8 cellular contexts compared by ENCODE assay signal in the genomic region with DNA sequence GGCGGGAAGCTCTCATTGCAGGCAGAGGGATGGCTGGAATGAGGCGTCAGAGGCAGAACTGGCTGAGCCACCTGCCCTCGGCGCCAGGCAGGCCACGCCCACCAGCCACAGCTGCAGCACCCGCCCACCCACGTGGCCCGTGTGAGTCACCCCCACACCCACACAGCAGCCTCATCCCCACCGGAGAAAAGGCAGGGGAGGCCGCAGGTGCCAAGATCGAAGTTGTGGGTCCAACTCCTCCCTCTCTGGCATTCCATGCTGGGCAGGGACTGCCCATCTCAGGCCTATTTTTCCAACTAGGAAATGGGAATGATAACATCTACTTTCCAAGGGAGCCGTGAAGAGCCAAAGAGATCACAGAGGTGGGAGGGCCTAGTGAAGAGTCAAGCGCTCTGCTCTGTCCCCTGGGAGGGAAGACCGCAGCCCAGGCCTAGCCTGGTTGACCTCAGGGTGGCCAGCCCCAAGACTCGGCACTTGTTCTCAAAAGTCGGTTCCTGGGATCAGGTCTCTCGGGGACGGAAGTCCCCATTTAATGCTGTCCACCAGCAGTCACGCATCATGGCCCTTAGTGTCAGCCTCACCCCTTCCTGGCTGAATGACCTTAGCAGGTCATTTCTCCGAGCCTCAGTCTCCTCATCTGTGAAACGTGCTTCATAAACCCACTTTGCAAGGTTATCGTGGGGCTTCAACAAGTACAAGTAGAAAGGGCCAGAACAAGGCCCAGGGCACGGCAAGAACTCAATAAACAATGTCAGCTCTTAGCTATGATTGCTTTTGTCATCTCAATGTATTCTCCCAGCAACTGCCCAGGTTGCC. TPM values are rescaled to one million over a fixed set of nuclear protein-coding genes. Genes with fewer than 3 reads are reported as not detected.
DNase-seq lines count a peak whose midpoint lies in the region; ATAC-seq, FAIRE-seq and TF ChIP-seq lines count a peak whose summit lies in the region.

TRPV3 (minus strand) TSS at position 45 of the 816 bp plus-strand sequence. CDS start 2,962 bp downstream, outside the sequence.

- DNase-seq in GM03348 (ENCODE audit: low spot score) (peak; percentile 72), activated B cell treated with CpG ODN at 0.5 μM for 24 hours (peak; percentile 61), dorsolateral prefrontal cortex (peak in 2 of 10 donors; percentile 10 to 48), small intestine (peak; percentile 89), DMS114 treated with DMSO at 0.1 percent for 48 hours (lab: John Stamatoyannopoulos, UW; ENCODE audit: unreplicated experiment) (no peak), NCI-H2171 treated with DMSO at 0.1 percent for 48 hours (lab: John Stamatoyannopoulos, UW) (no peak), NCI-H1092 treated with DMSO at 0.1 percent for 48 hours (lab: John Stamatoyannopoulos, UW) (no peak)

- peaks cover 0 to 2% of the 10 kb centered on the region in 2 donors for H3K4me1 ChIP-seq in small intestine (ENCODE audit: control insufficient read depth in 2 of 2, insufficient read depth in 1 of 2, low read depth in 1 of 2, low read length in 1 of 2)

- FAIRE-seq in small intestine (lab: Jason Lieb, UNC): no peak

- H3K27me3 Mint-ChIP-seq in activated B cell treated with CpG ODN at 0.5 μM for 24 hours: peaks cover 8% of the 10 kb centered on the region

- peak within 1 kb of the TSS; percentile 61 for H3K4me3 Mint-ChIP-seq in activated B cell treated with CpG ODN at 0.5 μM for 24 hours

- ATAC-seq in HG02970 (IDR thresholded peaks at IDR 0.05; ENCODE audit: low FRiP score, unreplicated experiment): peak; percentile 35
- peak; percentile 55 for ATAC-seq in activated B cell treated with CpG ODN at 0.5 μM for 24 hours (ENCODE audit: low read depth)

- intact Hi-C loops in activated B cell treated with CpG ODN at 0.5 μM for 24 hours (cut with micrococcal nuclease) (loop anchor here (2.0 to 5.0 kb wide), 3 partner anchors 23 to 354 kb away; partner anchors contain the start of genes CTNS and SHPK), dorsolateral prefrontal cortex (cut with DNase I) (no loop called here)

- CTCF ChIA-PET in activated B cell treated with CpG ODN at 0.5 μM for 24 hours (lab: Charles Lee): interaction anchor here (1.3 to 1.9 kb wide), 2 partner anchors 22 to 78 kb away, joined by 3 to 6 read pairs; partner anchors contain the start of gene SHPK

- H3K27me3 ChIP-seq in dorsolateral prefrontal cortex (peaks cover 0 to 4% (median 0%) of the 10 kb centered on the region in 45 donors), small intestine (ENCODE audit: control insufficient read depth in 2 of 2, insufficient read depth in 2 of 2, low read length in 2 of 2) (no peaks in the 10 kb centered on the region)

- TF ChIP-seq CTCF in activated B cell treated with CpG ODN at 0.5 μM for 24 hours (IDR thresholded peaks at IDR 0.05) (no peak), dorsolateral prefrontal cortex (IDR thresholded peaks at IDR 0.05 in 54 of 56, conservative IDR thresholded peaks at IDR 0.05 in 2 of 56; ENCODE audit: low read depth in 1 of 56, partially characterized antibody in 56 of 56) (no peak)

- no peaks in the 10 kb centered on the region for H3K9me3 ChIP-seq in small intestine (ENCODE audit: control insufficient read depth, low read depth)

- peaks cover 45% of the 10 kb centered on the region for H3K4me1 Mint-ChIP-seq in activated B cell treated with CpG ODN at 0.5 μM for 24 hours

- no peaks in the 10 kb centered on the region for H3K36me3 Mint-ChIP-seq in activated B cell treated with CpG ODN at 0.5 μM for 24 hours (ENCODE audit: low read depth)

- peak within 1 kb of the TSS; percentile 88 for H3K27ac Mint-ChIP-seq in activated B cell treated with CpG ODN at 0.5 μM for 24 hours

- WGBS in small intestine, 3 donors: 36 to 57% (median 51%) methylated on average over 20 to 23 of the region's 23 CpGs

- no peaks in the 10 kb centered on the region for H3K9me3 Mint-ChIP-seq in activated B cell treated with CpG ODN at 0.5 μM for 24 hours

- POLR2A ChIA-PET in activated B cell treated with CpG ODN at 0.5 μM for 24 hours (lab: Charles Lee): interaction anchor here (0.6 to 1.5 kb wide), 4 partner anchors 12 to 78 kb away, joined by 4 to 10 read pairs (median 7); partner anchors contain the start of genes CTNS and SHPK

- H3K4me3 ChIP-seq in dorsolateral prefrontal cortex: no peak within 1 kb of the TSS
- H3K4me3 ChIP-seq in small intestine (ENCODE audit: low read depth in 1 of 2, low read length in 2 of 2): peak within 1 kb of the TSS in 1 of 2 donors; percentile 18

- no peak within 1 kb of the TSS for H3K27ac ChIP-seq in dorsolateral prefrontal cortex
- peak within 1 kb of the TSS; percentile 77 to 85 for H3K27ac ChIP-seq in small intestine (ENCODE audit: low read depth in 1 of 2, low read length in 1 of 2)

- H3K36me3 ChIP-seq in small intestine (ENCODE audit: control insufficient read depth in 2 of 2, insufficient read depth in 2 of 2, low read length in 2 of 2): no peaks in the 10 kb centered on the region

RNA-seq across cellular contexts. Expression of gene TRPV3, which starts in this region (rescaled TPM):
- total RNA-seq in activated B cell treated with CpG ODN at 0.5 μM for 24 hours (6.6 and 10.2 TPM in 2 replicates), dorsolateral prefrontal cortex (10 to 100 TPM in 90 of 120 experiments, 1 to 10 TPM in 30; 5.4 to 25.6 (median 12.7) TPM)
- 1 to 10 TPM; 1.1 to 9.4 (median 5.4) TPM for polyA plus RNA-seq in small intestine

Comparison
In these comparisons a context has a peak if more than half of its experiments do, and no peak if none do; other contexts are left out.
1. DNase-seq: peak in GM03348 (single experiment), activated B cell treated with CpG ODN at 0.5 μM for 24 hours (single experiment) and small intestine (single experiment); none in DMS114 treated with DMSO at 0.1 percent for 48 hours (single experiment), NCI-H2171 treated with DMSO at 0.1 percent for 48 hours (single experiment) and NCI-H1092 treated with DMSO at 0.1 percent for 48 hours (single experiment).
2. H3K27ac ChIP-seq: peak in small intestine (2 of 2); none in dorsolateral prefrontal cortex (0 of 59).